16 cellular contexts compared by ENCODE assay signal in the genomic region with DNA sequence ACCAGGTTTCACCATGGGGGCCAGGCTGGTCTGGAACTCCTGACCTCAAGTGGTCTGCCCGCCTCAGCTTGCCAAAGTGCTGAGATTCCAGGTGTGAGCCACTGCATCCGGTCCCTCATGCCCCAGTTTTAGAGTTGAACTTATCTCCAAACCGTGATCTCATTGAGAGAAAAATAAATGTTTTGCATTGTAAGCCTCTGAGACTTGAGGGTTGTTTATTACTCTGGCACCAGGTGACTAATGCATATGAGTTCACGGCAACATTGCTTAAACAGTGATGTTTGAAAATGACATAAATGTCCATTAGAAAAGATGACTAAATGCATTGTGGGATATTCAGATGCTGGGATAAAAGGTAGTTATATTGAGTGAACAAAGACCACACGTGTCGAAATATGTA. TPM values are rescaled to one million over a fixed set of nuclear protein-coding genes. Genes with fewer than 3 reads are reported as not detected.
"Had no signal": no experiment of that assay in that cellular context is flagged by ENCODE, and none has a peak within 500 bp of the region (broad histone marks: within the 10 kb centered on the region; RNA-seq: fewer than 3 reads in every experiment).

No MANE protein-coding gene starts in this region.

- H3K4me1 ChIP-seq: body of pancreas, heart right ventricle had no signal

- H3K4me3 ChIP-seq: body of pancreas, coronary artery, heart right ventricle had no signal

- DNase-seq: activated CD4-positive, alpha-beta T cell treated with anti-CD3 and anti-CD28 coated beads for 48 hours; activated CD4-positive, CD25-positive, alpha-beta regulatory T cell; activated CD8-positive, alpha-beta T cell treated with anti-CD3 and anti-CD28 coated beads for 36 hours; activated naive CD4-positive, alpha-beta T cell treated with Interleukin-2 at 50 U/mL for 16 hours; activated naive CD8-positive, alpha-beta T cell treated with anti-CD3 and anti-CD28 coated beads, Interleukin-2, amount 10 ng/mL, durations not matched to agents 7 days and 5 days; activated T-cell treated with anti-CD3 and anti-CD28 coated beads, Interleukin-2, amount 50 U/mL, for 1 hour; body of pancreas; heart right ventricle; kidney glomerular epithelial cell; nephron progenitor cell; nucleus accumbens; stimulated activated CD8-positive, alpha-beta memory T cell treated with anti-CD3 and anti-CD28 coated beads, Interleukin-4, amount 100 ng/mL, for 48 hours; stimulated activated naive CD4-positive, alpha-beta T cell had no signal

- H3K27me3 ChIP-seq: body of pancreas had no signal

- H3K36me3 ChIP-seq: heart right ventricle had no signal

- ATAC-seq: activated CD8-positive, alpha-beta T cell treated with anti-CD3 and anti-CD28 coated beads for 36 hours; body of pancreas; heart right ventricle had no signal

- H3K9me3 ChIP-seq: body of pancreas, heart right ventricle had no signal

- H3K27ac ChIP-seq: body of pancreas, coronary artery, heart right ventricle had no signal

- FAIRE-seq: endometrium, TTC549 had no signal

RNA-seq across cellular contexts. Expression of a gene that starts 22.9 kb away (rescaled TPM):
- total RNA-seq: activated CD8-positive, alpha-beta T cell treated with anti-CD3 and anti-CD28 coated beads for 36 hours; activated naive CD8-positive, alpha-beta T cell treated with anti-CD3 and anti-CD28 coated beads, Interleukin-2, amount 10 ng/mL, durations not matched to agents 7 days and 5 days had no signal
